Comparison of ENCODE assay signal across 9 cellular contexts in genomic region chr3:18223591-18224338, GRCh38.
DNase-seq lines count a peak whose midpoint lies in the region; ATAC-seq, FAIRE-seq and TF ChIP-seq lines count a peak whose summit lies in the region.
"Had no signal": no experiment of that assay in that cellular context is flagged by ENCODE, and none has a peak within 500 bp of the region (broad histone marks: within the 10 kb centered on the region; RNA-seq: fewer than 3 reads in every experiment).

No MANE protein-coding gene starts in this region.

- no peak for TF ChIP-seq POLR2A in GM12891 (IDR thresholded peaks at IDR 0.05; ENCODE audit: low read depth, low read length)
- TF ChIP-seq POLR2A in vagina (IDR thresholded peaks at IDR 0.05) = no peak
- TF ChIP-seq POLR2A in esophagus squamous epithelium (IDR thresholded peaks at IDR 0.05) = no peak

- H3K9me3 Mint-ChIP-seq in activated CD8-positive, alpha-beta T cell treated with anti-CD3 and anti-CD28 coated beads, Interleukin-2, amount 10 ng/mL, durations not matched to agents 7 days and 5 days (ENCODE audit: insufficient read depth) = no peaks in the 10 kb centered on the region
- no peaks in the 10 kb centered on the region for H3K9me3 Mint-ChIP-seq in activated T-cell treated with anti-CD3 and anti-CD28 coated beads, Interleukin-2, amount 50 U/mL, for 4 hours
- H3K9me3 Mint-ChIP-seq in activated T-helper 2 cell treated with anti-CD3 and anti-CD28 coated beads, Interferon-gamma antibody, Interleukin-2, Interleukin-4, amounts not matched to agents 10 μg/mL and 5 μg/mL and 100 μg/mL, durations not matched to agents 14 hours and 24 hours and 36 hours = no peaks in the 10 kb centered on the region

- H3K27ac ChIP-seq in vagina = no peak overlapping the region
- no peak overlapping the region for H3K27ac ChIP-seq in esophagus squamous epithelium

- H3K4me3 ChIP-seq in vagina (no peak overlapping the region), esophagus squamous epithelium (no peak overlapping the region)

- H3K4me3 Mint-ChIP-seq in activated CD8-positive, alpha-beta T cell treated with anti-CD3 and anti-CD28 coated beads, Interleukin-2, amount 10 ng/mL, durations not matched to agents 7 days and 5 days = no peak overlapping the region
- no peak overlapping the region for H3K4me3 Mint-ChIP-seq in activated T-cell treated with anti-CD3 and anti-CD28 coated beads, Interleukin-2, amount 50 U/mL, for 4 hours
- no peak overlapping the region for H3K4me3 Mint-ChIP-seq in activated T-helper 2 cell treated with anti-CD3 and anti-CD28 coated beads, Interferon-gamma antibody, Interleukin-2, Interleukin-4, amounts not matched to agents 10 μg/mL and 5 μg/mL and 100 μg/mL, durations not matched to agents 14 hours and 24 hours and 36 hours (ENCODE audit: low read depth)

- H3K36me3 Mint-ChIP-seq in activated CD8-positive, alpha-beta T cell treated with anti-CD3 and anti-CD28 coated beads, Interleukin-2, amount 10 ng/mL, durations not matched to agents 7 days and 5 days (ENCODE audit: low read depth) = no peaks in the 10 kb centered on the region
- H3K36me3 Mint-ChIP-seq in activated T-cell treated with anti-CD3 and anti-CD28 coated beads, Interleukin-2, amount 50 U/mL, for 4 hours (ENCODE audit: insufficient read depth) = no peaks in the 10 kb centered on the region
- H3K36me3 Mint-ChIP-seq in activated T-helper 2 cell treated with anti-CD3 and anti-CD28 coated beads, Interferon-gamma antibody, Interleukin-2, Interleukin-4, amounts not matched to agents 10 μg/mL and 5 μg/mL and 100 μg/mL, durations not matched to agents 14 hours and 24 hours and 36 hours (ENCODE audit: low read depth) = no peaks in the 10 kb centered on the region

- DNase-seq in GM12891 (ENCODE audit: insufficient read length, low spot score) (peak; percentile 18), vagina (ENCODE audit: extremely low spot score in 2 of 2) (no peak), esophagus squamous epithelium (lab: John Stamatoyannopoulos, UW) (no peak)
- DNase-seq in activated CD8-positive, alpha-beta T cell treated with anti-CD3 and anti-CD28 coated beads, Interleukin-2, amount 10 ng/mL, durations not matched to agents 7 days and 5 days = no peak
- DNase-seq in activated T-cell treated with anti-CD3 and anti-CD28 coated beads, Interleukin-2, amount 50 U/mL, for 4 hours = no peak
- no peak for DNase-seq in activated T-helper 2 cell treated with anti-CD3 and anti-CD28 coated beads, Interferon-gamma antibody, Interleukin-2, Interleukin-4, amounts not matched to agents 10 μg/mL and 5 μg/mL and 100 μg/mL, durations not matched to agents 14 hours and 24 hours and 36 hours (ENCODE audit: low spot score)
- DNase-seq: trophoblast cell had no signal

- peak; percentile 99 for ATAC-seq in GM21367 (IDR thresholded peaks at IDR 0.05; ENCODE audit: unreplicated experiment)
- peak; percentile 99 for ATAC-seq in HG03442 (IDR thresholded peaks at IDR 0.05; ENCODE audit: unreplicated experiment)
- peak; percentile 49 for ATAC-seq in activated CD8-positive, alpha-beta T cell treated with anti-CD3 and anti-CD28 coated beads, Interleukin-2, amount 10 ng/mL, durations not matched to agents 7 days and 5 days
- no peak for ATAC-seq in activated T-cell treated with anti-CD3 and anti-CD28 coated beads, Interleukin-2, amount 50 U/mL, for 4 hours

- H3K9me3 ChIP-seq in vagina (no peaks in the 10 kb centered on the region), esophagus squamous epithelium (no peaks in the 10 kb centered on the region)

- WGBS in esophagus squamous epithelium, 2 donors = 78 to 80% methylated on average over 5 to 6 of the region's 6 CpGs

- peak overlapping the region; percentile 54 for H3K27ac Mint-ChIP-seq in activated CD8-positive, alpha-beta T cell treated with anti-CD3 and anti-CD28 coated beads, Interleukin-2, amount 10 ng/mL, durations not matched to agents 7 days and 5 days
- no peak overlapping the region for H3K27ac Mint-ChIP-seq in activated T-helper 2 cell treated with anti-CD3 and anti-CD28 coated beads, Interferon-gamma antibody, Interleukin-2, Interleukin-4, amounts not matched to agents 10 μg/mL and 5 μg/mL and 100 μg/mL, durations not matched to agents 14 hours and 24 hours and 36 hours

- no peaks in the 10 kb centered on the region for H3K27me3 Mint-ChIP-seq in activated CD8-positive, alpha-beta T cell treated with anti-CD3 and anti-CD28 coated beads, Interleukin-2, amount 10 ng/mL, durations not matched to agents 7 days and 5 days (ENCODE audit: low read depth)
- no peaks in the 10 kb centered on the region for H3K27me3 Mint-ChIP-seq in activated T-cell treated with anti-CD3 and anti-CD28 coated beads, Interleukin-2, amount 50 U/mL, for 4 hours (ENCODE audit: low read depth)
- peaks cover 5% of the 10 kb centered on the region for H3K27me3 Mint-ChIP-seq in activated T-helper 2 cell treated with anti-CD3 and anti-CD28 coated beads, Interferon-gamma antibody, Interleukin-2, Interleukin-4, amounts not matched to agents 10 μg/mL and 5 μg/mL and 100 μg/mL, durations not matched to agents 14 hours and 24 hours and 36 hours (ENCODE audit: low read depth)

- H3K27me3 ChIP-seq in vagina = no peaks in the 10 kb centered on the region
- H3K27me3 ChIP-seq in esophagus squamous epithelium = no peaks in the 10 kb centered on the region

- no peaks in the 10 kb centered on the region for H3K36me3 ChIP-seq in vagina
- no peaks in the 10 kb centered on the region for H3K36me3 ChIP-seq in esophagus squamous epithelium

- peak; percentile 90 for FAIRE-seq in GM12891 (lab: Jason Lieb, UNC)

- H3K4me1 ChIP-seq in vagina (no peaks in the 10 kb centered on the region), esophagus squamous epithelium (no peaks in the 10 kb centered on the region)

- CTCF ChIA-PET in activated CD8-positive, alpha-beta T cell treated with anti-CD3 and anti-CD28 coated beads, Interleukin-2, amount 10 ng/mL, durations not matched to agents 7 days and 5 days (lab: Charles Lee) = no interaction called here

- TF ChIP-seq CTCF in vagina (IDR thresholded peaks at IDR 0.05) (no peak), esophagus squamous epithelium (IDR thresholded peaks at IDR 0.05) (no peak)

- peaks cover 13% of the 10 kb centered on the region for H3K4me1 Mint-ChIP-seq in activated CD8-positive, alpha-beta T cell treated with anti-CD3 and anti-CD28 coated beads, Interleukin-2, amount 10 ng/mL, durations not matched to agents 7 days and 5 days (ENCODE audit: low read depth)
- peaks cover 10% of the 10 kb centered on the region for H3K4me1 Mint-ChIP-seq in activated T-cell treated with anti-CD3 and anti-CD28 coated beads, Interleukin-2, amount 50 U/mL, for 4 hours (ENCODE audit: low read depth)
- H3K4me1 Mint-ChIP-seq in activated T-helper 2 cell treated with anti-CD3 and anti-CD28 coated beads, Interferon-gamma antibody, Interleukin-2, Interleukin-4, amounts not matched to agents 10 μg/mL and 5 μg/mL and 100 μg/mL, durations not matched to agents 14 hours and 24 hours and 36 hours (ENCODE audit: low read depth) = peaks cover 15% of the 10 kb centered on the region

- intact Hi-C loops in vagina (cut with DNase I) = no loop called here
- intact Hi-C loops in esophagus squamous epithelium (cut with DNase I) = no loop called here
- intact Hi-C loops in activated T-helper 2 cell treated with anti-CD3 and anti-CD28 coated beads, Interferon-gamma antibody, Interleukin-2, Interleukin-4, amounts not matched to agents 10 μg/mL and 5 μg/mL and 100 μg/mL, durations not matched to agents 14 hours and 24 hours and 36 hours (cut with micrococcal nuclease) = no loop called here

- POLR2A ChIA-PET in activated CD8-positive, alpha-beta T cell treated with anti-CD3 and anti-CD28 coated beads, Interleukin-2, amount 10 ng/mL, durations not matched to agents 7 days and 5 days (lab: Charles Lee) = no interaction called here

TF ChIP-seq in GM12891, 5 proteins besides CTCF, POLR2A, EP300 and RAD21:
- TF ChIP-seq TAF1 (IDR thresholded peaks at IDR 0.05; ENCODE audit: low read depth, low read length) (no peak), PAX5 (IDR thresholded peaks at IDR 0.05; ENCODE audit: insufficient read depth, low read length, severe bottlenecking) (no peak), POU2F2 (IDR thresholded peaks at IDR 0.05; ENCODE audit: low read depth, low read length) (no peak), SPI1 (IDR thresholded peaks at IDR 0.05; ENCODE audit: low read depth, low read length) (peak; percentile 96)

Comparison
In these comparisons a context has a peak if more than half of its experiments do, and no peak if none do; other contexts are left out.
1. ATAC-seq: peak in GM21367 (single experiment), HG03442 (single experiment) and activated CD8-positive, alpha-beta T cell treated with anti-CD3 and anti-CD28 coated beads, Interleukin-2, amount 10 ng/mL, durations not matched to agents 7 days and 5 days (single experiment); none in activated T-cell treated with anti-CD3 and anti-CD28 coated beads, Interleukin-2, amount 50 U/mL, for 4 hours (0 of 2).